Comparison of ENCODE assay signal across 8 cellular contexts in the genomic region with DNA sequence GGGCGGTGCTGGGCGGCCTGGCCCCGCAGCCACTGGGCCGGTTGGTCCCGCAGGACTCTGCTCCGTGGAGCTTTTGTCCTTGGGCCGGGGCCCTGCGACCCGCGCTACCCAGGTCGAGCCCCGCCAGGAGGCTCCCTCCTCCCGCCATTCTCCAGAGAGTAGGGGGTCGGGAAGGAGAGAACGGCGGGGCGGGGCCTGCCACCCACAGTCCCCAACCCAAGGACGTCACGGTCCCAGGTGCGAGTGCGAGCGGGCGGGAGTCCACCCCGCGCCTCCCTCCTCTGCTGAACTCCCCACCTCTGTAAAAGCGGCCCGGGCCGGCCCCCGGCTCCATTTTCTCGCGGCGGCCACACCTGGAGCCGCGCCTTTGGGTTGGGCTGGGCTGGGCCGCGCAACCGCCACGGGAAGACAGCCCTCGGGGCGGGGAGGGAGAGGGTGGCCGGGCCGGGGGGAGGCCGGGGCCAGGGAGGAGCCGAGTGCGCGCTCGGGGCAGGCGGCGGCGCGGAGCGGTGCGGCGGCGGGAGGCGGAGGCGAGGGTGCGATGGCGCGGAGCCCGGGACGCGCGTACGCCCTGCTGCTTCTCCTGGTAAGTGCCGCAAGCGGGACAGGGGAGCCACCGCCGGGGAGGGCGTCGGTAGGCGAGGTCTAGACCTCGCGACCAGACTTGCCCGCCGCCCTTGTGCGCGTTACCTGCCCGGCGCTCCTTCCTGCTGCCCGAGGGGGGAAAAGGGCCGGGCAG. TPM values are rescaled to one million over a fixed set of nuclear protein-coding genes. Genes with fewer than 3 reads are reported as not detected.
DNase-seq lines count a peak whose midpoint lies in the region; ATAC-seq and TF ChIP-seq lines count a peak whose summit lies in the region.

A gene (plus strand): TSS at position 467 of the 739 bp plus-strand sequence. CDS start 75 bp downstream, at position 542.

- ATAC-seq in GM19324 (IDR thresholded peaks at IDR 0.05; ENCODE audit: low FRiP score, unreplicated experiment) (peak; percentile 39), HG03280 (IDR thresholded peaks at IDR 0.05; ENCODE audit: unreplicated experiment) (peak; percentile 54)

- H3K4me1 ChIP-seq in CD4-positive, alpha-beta memory T cell (ENCODE audit: insufficient read depth, low read length): no peaks in the 10 kb centered on the region
- H3K4me1 ChIP-seq in SJSA1 (replicated peaks) (peaks cover 5% of the 10 kb centered on the region), stomach smooth muscle (ENCODE audit: control insufficient read depth, insufficient read depth, low read length) (no peaks in the 10 kb centered on the region)

- TF ChIP-seq POLR2A in lower leg skin (IDR thresholded peaks at IDR 0.05): no peak

- H3K4me1 Mint-ChIP-seq in CD4-positive, alpha-beta memory T cell: peaks cover 2 to 12% (median 3%) of the 10 kb centered on the region in 4 donors
- peaks cover 11% of the 10 kb centered on the region for H3K4me1 Mint-ChIP-seq in dendritic cell treated with granulocyte-macrophage colony-stimulating factor and Interleukin-4, amounts not matched to agents 40 ng/mL and 50 ng/mL, for 4 days (ENCODE audit: low read depth)

- H3K36me3 Mint-ChIP-seq in CD4-positive, alpha-beta memory T cell: no peaks in the 10 kb centered on the region
- no peaks in the 10 kb centered on the region for H3K36me3 Mint-ChIP-seq in dendritic cell treated with granulocyte-macrophage colony-stimulating factor and Interleukin-4, amounts not matched to agents 40 ng/mL and 50 ng/mL, for 4 days (ENCODE audit: low read depth)

- peaks cover 18 to 25% of the 10 kb centered on the region in 2 donors for H3K27me3 Mint-ChIP-seq in CD4-positive, alpha-beta memory T cell
- peaks cover 41% of the 10 kb centered on the region for H3K27me3 Mint-ChIP-seq in dendritic cell treated with granulocyte-macrophage colony-stimulating factor and Interleukin-4, amounts not matched to agents 40 ng/mL and 50 ng/mL, for 4 days

- POLR2A ChIA-PET in CD4-positive, alpha-beta memory T cell (lab: Charles Lee; ENCODE audit: partially characterized antibody): no interaction called here

- peaks cover 8% of the 10 kb centered on the region for H3K27me3 ChIP-seq in CD4-positive, alpha-beta memory T cell (ENCODE audit: insufficient read depth, low read length)
- H3K27me3 ChIP-seq in SJSA1 (replicated peaks): no peaks in the 10 kb centered on the region
- peaks cover 4 to 18% of the 10 kb centered on the region in 2 donors for H3K27me3 ChIP-seq in stomach smooth muscle (ENCODE audit: control insufficient read depth in 1 of 2, insufficient read depth in 2 of 2, low read length in 2 of 2)

- peak within 1 kb of the TSS; percentile 26 to 47 for H3K9ac ChIP-seq in stomach smooth muscle (ENCODE audit: low read length in 2 of 2)

- 0 to 3% methylated on average over 25 to 63 of the region's 82 CpGs for WGBS in lower leg skin, 2 donors

- TF ChIP-seq CTCF in lower leg skin (IDR thresholded peaks at IDR 0.05): no peak

- no peaks in the 10 kb centered on the region for H3K9me3 ChIP-seq in CD4-positive, alpha-beta memory T cell (ENCODE audit: control insufficient read depth in 1 of 2, low read length in 2 of 2)
- H3K9me3 ChIP-seq in SJSA1 (replicated peaks) (no peaks in the 10 kb centered on the region; the same call in 1 of the 2 replicates), stomach smooth muscle (ENCODE audit: control insufficient read depth in 2 of 2, low read length in 2 of 2) (no peaks in the 10 kb centered on the region)

- H3K4me3 ChIP-seq in CD4-positive, alpha-beta memory T cell (ENCODE audit: low read length in 2 of 2): no peak within 1 kb of the TSS
- peak within 1 kb of the TSS; percentile 95 for H3K4me3 ChIP-seq in SJSA1
- peak within 1 kb of the TSS; percentile 50 for H3K4me3 ChIP-seq in lower leg skin (ENCODE audit: low read depth, poor library complexity, severe bottlenecking)
- H3K4me3 ChIP-seq in stomach smooth muscle (ENCODE audit: low read length in 2 of 2): peak within 1 kb of the TSS; percentile 50 to 74

- H3K36me3 ChIP-seq in CD4-positive, alpha-beta memory T cell (ENCODE audit: insufficient read depth, low read length): no peaks in the 10 kb centered on the region
- H3K36me3 ChIP-seq in SJSA1: peaks cover 4% of the 10 kb centered on the region
- H3K36me3 ChIP-seq in stomach smooth muscle (ENCODE audit: control insufficient read depth in 2 of 2, insufficient read depth in 2 of 2, low read length in 2 of 2): no peaks in the 10 kb centered on the region

- peak within 1 kb of the TSS; percentile 23 to 74 (median 57) for H3K4me3 Mint-ChIP-seq in CD4-positive, alpha-beta memory T cell
- H3K4me3 Mint-ChIP-seq in dendritic cell treated with granulocyte-macrophage colony-stimulating factor and Interleukin-4, amounts not matched to agents 40 ng/mL and 50 ng/mL, for 4 days: peak within 1 kb of the TSS; percentile 68

- peaks cover 0 to 6% (median 1%) of the 10 kb centered on the region in 8 donors for H3K9me3 Mint-ChIP-seq in CD4-positive, alpha-beta memory T cell
- no peaks in the 10 kb centered on the region for H3K9me3 Mint-ChIP-seq in dendritic cell treated with granulocyte-macrophage colony-stimulating factor and Interleukin-4, amounts not matched to agents 40 ng/mL and 50 ng/mL, for 4 days

- H3K27ac Mint-ChIP-seq in CD4-positive, alpha-beta memory T cell: no peak within 1 kb of the TSS
- H3K27ac Mint-ChIP-seq in dendritic cell treated with granulocyte-macrophage colony-stimulating factor and Interleukin-4, amounts not matched to agents 40 ng/mL and 50 ng/mL, for 4 days: no peak within 1 kb of the TSS

- CTCF ChIA-PET in CD4-positive, alpha-beta memory T cell (lab: Charles Lee; ENCODE audit: partially characterized antibody): no interaction called here

- H3K27ac ChIP-seq in CD4-positive, alpha-beta memory T cell (ENCODE audit: low read depth, low read length): no peak within 1 kb of the TSS
- peak within 1 kb of the TSS; percentile 61 for H3K27ac ChIP-seq in SJSA1
- no peak within 1 kb of the TSS for H3K27ac ChIP-seq in stomach smooth muscle (ENCODE audit: low read length)

- intact Hi-C loops in CD4-positive, alpha-beta memory T cell (cut with micrococcal nuclease): no loop called here
- intact Hi-C loops in dendritic cell treated with granulocyte-macrophage colony-stimulating factor and Interleukin-4, amounts not matched to agents 40 ng/mL and 50 ng/mL, for 4 days (cut with micrococcal nuclease): no loop called here
- intact Hi-C loops in lower leg skin (cut with DNase I; ENCODE audit: low total_unique reads): no loop called here

- no peak for DNase-seq in CD4-positive, alpha-beta memory T cell
- peak; percentile 73 for DNase-seq in SJSA1 (ENCODE audit: low read depth in 1 of 2, low spot score in 2 of 2)
- peak; percentile 46 to 91 for DNase-seq in lower leg skin (ENCODE audit: low spot score in 2 of 2)
- no peak for DNase-seq in effector CD4-positive, alpha-beta T cell

RNA-seq across cellular contexts. Expression of the gene that starts here (rescaled TPM):
- total RNA-seq in CD4-positive, alpha-beta memory T cell: not detected
- not detected for polyA plus RNA-seq in CD4-positive, alpha-beta memory T cell
- 48.2 and 65.5 TPM in 2 replicates for total RNA-seq in SJSA1 (2014; rRNA removed; shearing (Covaris generic))
- 10 to 100 TPM; 11.0 to 28.0 (median 19.2) TPM for total RNA-seq in lower leg skin

Comparison
In these comparisons a context has a peak if more than half of its experiments do, and no peak if none do; other contexts are left out.
1. RNA of the gene that starts here (total RNA-seq): 48.2 to 65.5 TPM in SJSA1 and 11.0 to 28.0 TPM in lower leg skin; not detected in CD4-positive, alpha-beta memory T cell; every median in the first group is over 10 times any median in the second.
2. DNase-seq: peak in SJSA1 (2 of 2) and lower leg skin (2 of 2); none in CD4-positive, alpha-beta memory T cell (0 of 5) and effector CD4-positive, alpha-beta T cell (single experiment).
3. H3K4me3 ChIP-seq: peak in SJSA1 (single experiment), lower leg skin (single experiment) and stomach smooth muscle (2 of 2); none in CD4-positive, alpha-beta memory T cell (0 of 2).